Comparison of ENCODE assay signal across 1 cellular context in genomic region chr21:34774750-34775149, GRCh38.
TF ChIP-seq lines count a peak whose summit lies in the region.

No MANE protein-coding gene starts in this region.

TF ChIP-seq in HepG2, 621 proteins besides CTCF, POLR2A, EP300 and RAD21 (continued from another document and continues in another):
- TF ChIP-seq, protein P1, sequence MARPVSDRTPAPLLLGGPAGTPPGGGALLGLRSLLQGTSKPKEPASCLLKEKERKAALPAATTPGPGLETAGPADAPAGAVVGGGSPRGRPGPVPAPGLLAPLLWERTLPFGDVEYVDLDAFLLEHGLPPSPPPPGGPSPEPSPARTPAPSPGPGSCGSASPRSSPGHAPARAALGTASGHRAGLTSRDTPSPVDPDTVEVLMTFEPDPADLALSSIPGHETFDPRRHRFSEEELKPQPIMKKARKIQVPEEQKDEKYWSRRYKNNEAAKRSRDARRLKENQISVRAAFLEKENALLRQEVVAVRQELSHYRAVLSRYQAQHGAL (CRISPR knock-in tag; IDR thresholded peaks at IDR 0.05; ENCODE audit: not compliant biosample characterization) = no peak
- no peak for TF ChIP-seq SATB2 (CRISPR knock-in tag; IDR thresholded peaks at IDR 0.05)
- TF ChIP-seq JDP2 (CRISPR knock-in tag; IDR thresholded peaks at IDR 0.05; ENCODE audit: borderline replicate concordance) = no peak
- no peak for TF ChIP-seq ZNF20 (CRISPR knock-in tag; IDR thresholded peaks at IDR 0.05)
- no peak for TF ChIP-seq KAT2B (IDR thresholded peaks at IDR 0.05; ENCODE audit: borderline replicate concordance, low read depth, low read length)
- TF ChIP-seq, protein P2, sequence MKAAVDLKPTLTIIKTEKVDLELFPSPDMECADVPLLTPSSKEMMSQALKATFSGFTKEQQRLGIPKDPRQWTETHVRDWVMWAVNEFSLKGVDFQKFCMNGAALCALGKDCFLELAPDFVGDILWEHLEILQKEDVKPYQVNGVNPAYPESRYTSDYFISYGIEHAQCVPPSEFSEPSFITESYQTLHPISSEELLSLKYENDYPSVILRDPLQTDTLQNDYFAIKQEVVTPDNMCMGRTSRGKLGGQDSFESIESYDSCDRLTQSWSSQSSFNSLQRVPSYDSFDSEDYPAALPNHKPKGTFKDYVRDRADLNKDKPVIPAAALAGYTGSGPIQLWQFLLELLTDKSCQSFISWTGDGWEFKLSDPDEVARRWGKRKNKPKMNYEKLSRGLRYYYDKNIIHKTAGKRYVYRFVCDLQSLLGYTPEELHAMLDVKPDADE (CRISPR knock-in tag; IDR thresholded peaks at IDR 0.05) = no peak
- TF ChIP-seq ATF2 (CRISPR knock-in tag; IDR thresholded peaks at IDR 0.05) = 0 out of 2 replicates have a peak, but pooled peaks have one; percentile 29
- TF ChIP-seq NFIB (CRISPR knock-in tag; IDR thresholded peaks at IDR 0.05; ENCODE audit: borderline replicate concordance) = no peak
- no peak for TF ChIP-seq GTF3A (CRISPR knock-in tag; conservative IDR thresholded peaks at IDR 0.05)
- 0 out of 2 replicates have a peak, but pooled peaks have one; percentile 23 for TF ChIP-seq RARA (CRISPR knock-in tag; IDR thresholded peaks at IDR 0.05)
- TF ChIP-seq GABPA (IDR thresholded peaks at IDR 0.05; ENCODE audit: low read depth, low read length) = no peak
- no peak for TF ChIP-seq GABPA (CRISPR knock-in tag; IDR thresholded peaks at IDR 0.05; ENCODE audit: low read depth)
- TF ChIP-seq, protein P3, sequence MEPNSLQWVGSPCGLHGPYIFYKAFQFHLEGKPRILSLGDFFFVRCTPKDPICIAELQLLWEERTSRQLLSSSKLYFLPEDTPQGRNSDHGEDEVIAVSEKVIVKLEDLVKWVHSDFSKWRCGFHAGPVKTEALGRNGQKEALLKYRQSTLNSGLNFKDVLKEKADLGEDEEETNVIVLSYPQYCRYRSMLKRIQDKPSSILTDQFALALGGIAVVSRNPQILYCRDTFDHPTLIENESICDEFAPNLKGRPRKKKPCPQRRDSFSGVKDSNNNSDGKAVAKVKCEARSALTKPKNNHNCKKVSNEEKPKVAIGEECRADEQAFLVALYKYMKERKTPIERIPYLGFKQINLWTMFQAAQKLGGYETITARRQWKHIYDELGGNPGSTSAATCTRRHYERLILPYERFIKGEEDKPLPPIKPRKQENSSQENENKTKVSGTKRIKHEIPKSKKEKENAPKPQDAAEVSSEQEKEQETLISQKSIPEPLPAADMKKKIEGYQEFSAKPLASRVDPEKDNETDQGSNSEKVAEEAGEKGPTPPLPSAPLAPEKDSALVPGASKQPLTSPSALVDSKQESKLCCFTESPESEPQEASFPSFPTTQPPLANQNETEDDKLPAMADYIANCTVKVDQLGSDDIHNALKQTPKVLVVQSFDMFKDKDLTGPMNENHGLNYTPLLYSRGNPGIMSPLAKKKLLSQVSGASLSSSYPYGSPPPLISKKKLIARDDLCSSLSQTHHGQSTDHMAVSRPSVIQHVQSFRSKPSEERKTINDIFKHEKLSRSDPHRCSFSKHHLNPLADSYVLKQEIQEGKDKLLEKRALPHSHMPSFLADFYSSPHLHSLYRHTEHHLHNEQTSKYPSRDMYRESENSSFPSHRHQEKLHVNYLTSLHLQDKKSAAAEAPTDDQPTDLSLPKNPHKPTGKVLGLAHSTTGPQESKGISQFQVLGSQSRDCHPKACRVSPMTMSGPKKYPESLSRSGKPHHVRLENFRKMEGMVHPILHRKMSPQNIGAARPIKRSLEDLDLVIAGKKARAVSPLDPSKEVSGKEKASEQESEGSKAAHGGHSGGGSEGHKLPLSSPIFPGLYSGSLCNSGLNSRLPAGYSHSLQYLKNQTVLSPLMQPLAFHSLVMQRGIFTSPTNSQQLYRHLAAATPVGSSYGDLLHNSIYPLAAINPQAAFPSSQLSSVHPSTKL (CRISPR knock-in tag; IDR thresholded peaks at IDR 0.05) = peak; percentile 79
- TF ChIP-seq TMF1 (CRISPR knock-in tag; IDR thresholded peaks at IDR 0.05; ENCODE audit: low read depth) = no peak
- TF ChIP-seq ZNF691 (CRISPR knock-in tag; IDR thresholded peaks at IDR 0.05; ENCODE audit: borderline replicate concordance, low read depth) = no peak
- peak; percentile 34; the same call in 1 of the 2 replicates for TF ChIP-seq FOXK1 (CRISPR knock-in tag; IDR thresholded peaks at IDR 0.05; ENCODE audit: borderline replicate concordance, low read depth)
- TF ChIP-seq PRDM10 (CRISPR knock-in tag; IDR thresholded peaks at IDR 0.05; ENCODE audit: low read depth) = no peak
- TF ChIP-seq, protein P4, sequence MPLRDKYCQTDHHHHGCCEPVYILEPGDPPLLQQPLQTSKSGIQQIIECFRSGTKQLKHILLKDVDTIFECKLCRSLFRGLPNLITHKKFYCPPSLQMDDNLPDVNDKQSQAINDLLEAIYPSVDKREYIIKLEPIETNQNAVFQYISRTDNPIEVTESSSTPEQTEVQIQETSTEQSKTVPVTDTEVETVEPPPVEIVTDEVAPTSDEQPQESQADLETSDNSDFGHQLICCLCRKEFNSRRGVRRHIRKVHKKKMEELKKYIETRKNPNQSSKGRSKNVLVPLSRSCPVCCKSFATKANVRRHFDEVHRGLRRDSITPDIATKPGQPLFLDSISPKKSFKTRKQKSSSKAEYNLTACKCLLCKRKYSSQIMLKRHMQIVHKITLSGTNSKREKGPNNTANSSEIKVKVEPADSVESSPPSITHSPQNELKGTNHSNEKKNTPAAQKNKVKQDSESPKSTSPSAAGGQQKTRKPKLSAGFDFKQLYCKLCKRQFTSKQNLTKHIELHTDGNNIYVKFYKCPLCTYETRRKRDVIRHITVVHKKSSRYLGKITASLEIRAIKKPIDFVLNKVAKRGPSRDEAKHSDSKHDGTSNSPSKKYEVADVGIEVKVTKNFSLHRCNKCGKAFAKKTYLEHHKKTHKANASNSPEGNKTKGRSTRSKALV (CRISPR knock-in tag; IDR thresholded peaks at IDR 0.05) = no peak
- no peak for TF ChIP-seq ZNF296 (CRISPR knock-in tag; conservative IDR thresholded peaks at IDR 0.05)
- no peak for TF ChIP-seq ZNF660 (CRISPR knock-in tag; IDR thresholded peaks at IDR 0.05; ENCODE audit: borderline replicate concordance, low read depth)
- no peak for TF ChIP-seq SCMH1 (CRISPR knock-in tag; IDR thresholded peaks at IDR 0.05; ENCODE audit: borderline replicate concordance)
- no peak for TF ChIP-seq GABPB1 (CRISPR knock-in tag; IDR thresholded peaks at IDR 0.05)
- TF ChIP-seq CBX2 (IDR thresholded peaks at IDR 0.05; ENCODE audit: low read depth, low read length) = no peak
- TF ChIP-seq CBX2 (CRISPR knock-in tag; IDR thresholded peaks at IDR 0.05; ENCODE audit: low read depth) = no peak
- no peak for TF ChIP-seq ZNF44 (CRISPR knock-in tag; IDR thresholded peaks at IDR 0.05)
- peak; percentile 82 to 85 for TF ChIP-seq NR2F1 (CRISPR knock-in tag; IDR thresholded peaks at IDR 0.05)
- TF ChIP-seq ZNF318 (CRISPR knock-in tag; IDR thresholded peaks at IDR 0.05) = no peak
- no peak for TF ChIP-seq ZNF547 (CRISPR knock-in tag; IDR thresholded peaks at IDR 0.05)
- TF ChIP-seq LCORL (IDR thresholded peaks at IDR 0.05) = no peak; the same call in 1 of the 2 replicates
- TF ChIP-seq LCORL (CRISPR knock-in tag; IDR thresholded peaks at IDR 0.05) = peak; percentile 88
- TF ChIP-seq RFXAP (CRISPR knock-in tag; IDR thresholded peaks at IDR 0.05; ENCODE audit: borderline replicate concordance) = no peak
- no peak for TF ChIP-seq ZBTB38 (CRISPR knock-in tag; IDR thresholded peaks at IDR 0.05)
- no peak for TF ChIP-seq MTF1 (CRISPR knock-in tag; IDR thresholded peaks at IDR 0.05)
- no peak for TF ChIP-seq ZNF572 (CRISPR knock-in tag; IDR thresholded peaks at IDR 0.05)
- TF ChIP-seq, protein P5, sequence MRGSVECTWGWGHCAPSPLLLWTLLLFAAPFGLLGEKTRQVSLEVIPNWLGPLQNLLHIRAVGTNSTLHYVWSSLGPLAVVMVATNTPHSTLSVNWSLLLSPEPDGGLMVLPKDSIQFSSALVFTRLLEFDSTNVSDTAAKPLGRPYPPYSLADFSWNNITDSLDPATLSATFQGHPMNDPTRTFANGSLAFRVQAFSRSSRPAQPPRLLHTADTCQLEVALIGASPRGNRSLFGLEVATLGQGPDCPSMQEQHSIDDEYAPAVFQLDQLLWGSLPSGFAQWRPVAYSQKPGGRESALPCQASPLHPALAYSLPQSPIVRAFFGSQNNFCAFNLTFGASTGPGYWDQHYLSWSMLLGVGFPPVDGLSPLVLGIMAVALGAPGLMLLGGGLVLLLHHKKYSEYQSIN (CRISPR knock-in tag; IDR thresholded peaks at IDR 0.05; ENCODE audit: borderline replicate concordance) = no peak
- TF ChIP-seq ARHGAP35 (CRISPR knock-in tag; IDR thresholded peaks at IDR 0.05; ENCODE audit: borderline replicate concordance) = no peak
